Comparison of ENCODE assay signal across 13 cellular contexts in genomic region chr5:97095318-97095732, GRCh38. TPM values are rescaled to one million over a fixed set of nuclear protein-coding genes. Genes with fewer than 3 reads are reported as not detected.
A peak's percentile ranks its signal among the peaks of the same experiment; 100 is the strongest.
DNase-seq lines count a peak whose midpoint lies in the region; ATAC-seq and TF ChIP-seq lines count a peak whose summit lies in the region.
"Had no signal": no experiment of that assay in that cellular context is flagged by ENCODE, and none has a peak within 500 bp of the region (broad histone marks: within the 10 kb centered on the region; RNA-seq: fewer than 3 reads in every experiment).

No MANE protein-coding gene starts in this region.

- H3K4me3 ChIP-seq in trophoblast cell (ENCODE audit: low read depth, low read length): no peak overlapping the region

- no peak overlapping the region for H3K4ac ChIP-seq in trophoblast cell (ENCODE audit: low read depth, low read length)

- peaks cover 24% of the 10 kb centered on the region for H3K4me1 Mint-ChIP-seq in activated CD4-positive, alpha-beta T cell treated with anti-CD3 and anti-CD28 coated beads, Interleukin-2, amount 10 ng/mL, durations not matched to agents 7 days and 5 days
- peaks cover 36% of the 10 kb centered on the region for H3K4me1 Mint-ChIP-seq in osteocyte (ENCODE audit: unreplicated experiment)

- H4K8ac ChIP-seq in trophoblast cell (ENCODE audit: low read depth, low read length): no peak overlapping the region

- H3K36me3 ChIP-seq in trophoblast cell (ENCODE audit: control insufficient read depth in 1 of 2, insufficient read depth in 2 of 2, low read length in 2 of 2): no peaks in the 10 kb centered on the region

- no peak overlapping the region for H2AFZ ChIP-seq in trophoblast cell (ENCODE audit: insufficient read depth, low read length, poor library complexity)

- H3K9ac ChIP-seq in trophoblast cell (ENCODE audit: low read length): no peak overlapping the region

- no peak overlapping the region for H3K23ac ChIP-seq in trophoblast cell (ENCODE audit: low read length)

- H3K36me3 Mint-ChIP-seq in activated CD4-positive, alpha-beta T cell treated with anti-CD3 and anti-CD28 coated beads, Interleukin-2, amount 10 ng/mL, durations not matched to agents 7 days and 5 days (ENCODE audit: low read depth): peaks cover 4% of the 10 kb centered on the region
- no peaks in the 10 kb centered on the region for H3K36me3 Mint-ChIP-seq in osteocyte (ENCODE audit: unreplicated experiment)

- no peak overlapping the region for H2BK120ac ChIP-seq in trophoblast cell (ENCODE audit: insufficient read depth, low read length, poor library complexity)

- peak overlapping the region; percentile 51 for H3K27ac ChIP-seq in trophoblast cell (ENCODE audit: low read depth, low read length)
- H3K27ac ChIP-seq: HL-60, VCaP had no signal

- CTCF ChIA-PET in activated CD4-positive, alpha-beta T cell treated with anti-CD3 and anti-CD28 coated beads, Interleukin-2, amount 10 ng/mL, durations not matched to agents 7 days and 5 days (lab: Charles Lee): interaction anchor here (0.6 to 1.3 kb wide), 3 partner anchors 14 to 133 kb away, joined by 3 to 4 read pairs (median 3); no protein-coding TSS in a partner anchor

- peaks cover 33% of the 10 kb centered on the region for H3K27me3 Mint-ChIP-seq in activated CD4-positive, alpha-beta T cell treated with anti-CD3 and anti-CD28 coated beads, Interleukin-2, amount 10 ng/mL, durations not matched to agents 7 days and 5 days
- H3K27me3 Mint-ChIP-seq in osteocyte (ENCODE audit: unreplicated experiment): peaks cover 12% of the 10 kb centered on the region

- H3K14ac ChIP-seq in trophoblast cell (ENCODE audit: low read length): no peak overlapping the region

- peaks cover 8 to 12% of the 10 kb centered on the region in 2 experiments for H3K4me1 ChIP-seq in trophoblast cell (ENCODE audit: control insufficient read depth in 1 of 2, insufficient read depth in 2 of 2, low read length in 2 of 2)

- no peak overlapping the region for H2AK5ac ChIP-seq in trophoblast cell (ENCODE audit: low read length)

- no peak for DNase-seq in activated CD4-positive, alpha-beta T cell treated with anti-CD3 and anti-CD28 coated beads, Interleukin-2, amount 10 ng/mL, durations not matched to agents 7 days and 5 days
- DNase-seq in activated CD4-positive, alpha-beta T cell treated with anti-CD3 and anti-CD28 coated beads for 1 hour: no peak
- DNase-seq in trophoblast cell (no peak), osteocyte (ENCODE audit: extremely low spot score, unreplicated experiment) (no peak)
- no peak for DNase-seq in stimulated activated CD4-positive, alpha-beta T cell treated with anti-CD3 and anti-CD28 coated beads, Interleukin-1b, Interleukin-23, amount 100 ng/mL, for 48 hours
- no peak for DNase-seq in activated CD8-positive, alpha-beta memory T cell treated with anti-CD3 and anti-CD28 coated beads for 24 hours
- DNase-seq: amniotic stem cell, NCI-H146 had no signal

- peak; percentile 37 for ATAC-seq in GM21737 (IDR thresholded peaks at IDR 0.05; ENCODE audit: unreplicated experiment)
- ATAC-seq in HG03175 (IDR thresholded peaks at IDR 0.05; ENCODE audit: unreplicated experiment): peak; percentile 33

- H3K27me3 ChIP-seq in trophoblast cell (ENCODE audit: insufficient read depth, low read length): no peaks in the 10 kb centered on the region

- no peak overlapping the region for H3K18ac ChIP-seq in trophoblast cell (ENCODE audit: low read length)

- peak overlapping the region; percentile 75 for H3K27ac Mint-ChIP-seq in activated CD4-positive, alpha-beta T cell treated with anti-CD3 and anti-CD28 coated beads, Interleukin-2, amount 10 ng/mL, durations not matched to agents 7 days and 5 days
- H3K27ac Mint-ChIP-seq in osteocyte (ENCODE audit: unreplicated experiment): no peak overlapping the region

- no peak for TF ChIP-seq CTCF in osteocyte (IDR thresholded peaks at IDR 0.05)

- peaks cover 2% of the 10 kb centered on the region for H3K9me3 Mint-ChIP-seq in activated CD4-positive, alpha-beta T cell treated with anti-CD3 and anti-CD28 coated beads, Interleukin-2, amount 10 ng/mL, durations not matched to agents 7 days and 5 days
- H3K9me3 Mint-ChIP-seq in osteocyte (ENCODE audit: unreplicated experiment): no peaks in the 10 kb centered on the region

- no peaks in the 10 kb centered on the region for H3K9me3 ChIP-seq in trophoblast cell (ENCODE audit: insufficient read depth, low read depth, low read length)

- no peak overlapping the region for H4K91ac ChIP-seq in trophoblast cell (ENCODE audit: low read depth, low read length)

- WGBS in trophoblast cell (ENCODE audit: extremely low coverage, insufficient coverage, insufficient read length): no CpG with 5 or more reads among the region's 1 CpG

- no peak overlapping the region for H2BK5ac ChIP-seq in trophoblast cell (ENCODE audit: low read depth, low read length, poor library complexity)

- H3K79me2 ChIP-seq in trophoblast cell (ENCODE audit: control insufficient read depth, insufficient read depth, low read length, poor library complexity): no peaks in the 10 kb centered on the region

- no peak overlapping the region for H4K12ac ChIP-seq in trophoblast cell (ENCODE audit: low read depth, low read length)

- POLR2A ChIA-PET in activated CD4-positive, alpha-beta T cell treated with anti-CD3 and anti-CD28 coated beads, Interleukin-2, amount 10 ng/mL, durations not matched to agents 7 days and 5 days (lab: Charles Lee): interaction anchor here (0.6 kb wide), 1 partner anchor 15 kb away, joined by 3 read pairs; no protein-coding TSS in a partner anchor

- peaks cover 8% of the 10 kb centered on the region for H3K79me1 ChIP-seq in trophoblast cell (ENCODE audit: low read length)

- H3K4me2 ChIP-seq in trophoblast cell (ENCODE audit: low read length): no peak overlapping the region

- no peak overlapping the region for H3K4me3 Mint-ChIP-seq in activated CD4-positive, alpha-beta T cell treated with anti-CD3 and anti-CD28 coated beads, Interleukin-2, amount 10 ng/mL, durations not matched to agents 7 days and 5 days
- no peak overlapping the region for H3K4me3 Mint-ChIP-seq in osteocyte (ENCODE audit: unreplicated experiment)

- H2BK12ac ChIP-seq in trophoblast cell (ENCODE audit: low read length): no peak overlapping the region

RNA-seq across cellular contexts. Expression of gene LIX1, which starts 47.1 kb away (rescaled TPM):
- not detected for total RNA-seq in activated CD4-positive, alpha-beta T cell treated with anti-CD3 and anti-CD28 coated beads, Interleukin-2, amount 10 ng/mL, durations not matched to agents 7 days and 5 days
- polyA plus RNA-seq in trophoblast cell (2013): 18.1 and 20.9 TPM in 2 replicates
- 0.26 and 0.48 TPM in 2 replicates for total RNA-seq in osteocyte
- polyA plus RNA-seq: AG04450 had no signal
